Comparison of ENCODE assay signal across 20 cellular contexts in the genomic region with DNA sequence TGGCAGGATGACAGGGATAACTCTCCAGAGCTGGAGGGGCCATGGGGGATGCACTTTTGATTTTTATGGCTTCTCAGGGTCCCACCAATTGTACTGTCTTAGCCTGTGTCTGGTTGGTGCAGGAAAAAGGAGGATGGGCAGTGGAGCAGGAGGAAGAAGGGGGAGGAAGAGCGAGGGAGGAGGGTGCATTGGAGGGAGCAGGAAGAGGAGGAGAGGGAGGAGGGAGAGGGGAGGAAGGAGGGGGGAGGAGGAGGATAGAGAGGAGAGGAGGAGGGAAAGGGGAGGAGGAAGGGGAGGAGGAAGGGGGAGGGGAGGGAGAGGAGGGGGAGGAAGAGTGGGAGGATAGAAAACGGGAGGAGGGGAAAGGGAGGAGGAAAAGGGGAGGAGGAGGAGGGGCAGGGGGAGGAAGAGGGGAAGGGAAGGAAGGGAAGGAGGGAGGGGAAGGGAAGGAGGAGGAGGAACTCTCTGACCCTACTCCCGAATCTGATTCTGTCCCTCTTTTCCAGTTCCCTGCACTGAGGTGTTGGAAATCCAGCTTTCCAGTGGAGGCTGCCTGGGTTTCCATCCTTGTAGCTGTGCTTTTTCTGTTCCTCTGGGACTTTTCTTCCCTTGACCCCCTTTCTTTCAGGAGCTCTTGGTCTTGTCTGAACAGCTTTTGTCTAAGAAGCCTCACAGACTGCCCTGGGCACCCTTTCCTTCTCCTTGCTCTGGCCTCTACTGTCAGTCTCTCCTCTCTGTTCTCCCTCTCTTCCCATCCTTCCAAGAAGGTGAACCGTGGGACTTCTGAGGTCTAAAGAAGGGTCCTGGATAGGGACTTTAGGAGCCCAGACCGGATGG.
DNase-seq lines count a peak whose midpoint lies in the region; ATAC-seq and TF ChIP-seq lines count a peak whose summit lies in the region.
"Had no signal": no experiment of that assay in that cellular context is flagged by ENCODE, and none has a peak within 500 bp of the region (broad histone marks: within the 10 kb centered on the region; RNA-seq: fewer than 3 reads in every experiment).

No MANE protein-coding gene starts in this region.

- H3K27ac ChIP-seq in HUES6 (ENCODE audit: low read depth, low read length): no peak overlapping the region
- H3K27ac ChIP-seq: C4-2B, dorsolateral prefrontal cortex, ovary had no signal

- H3K36me3 ChIP-seq in Caco-2 (ENCODE audit: control insufficient read depth, insufficient read depth, low read length) (no peaks in the 10 kb centered on the region), HUES6 (ENCODE audit: control insufficient read depth, insufficient read depth, low read length) (no peaks in the 10 kb centered on the region)
- H3K36me3 ChIP-seq: ovary had no signal

- ATAC-seq in WTC11: no peak
- ATAC-seq: activated CD4-positive, alpha-beta T cell treated with anti-CD3 and anti-CD28 coated beads for 36 hours; activated CD8-positive, alpha-beta T cell treated with anti-CD3 and anti-CD28 coated beads, Interleukin-2, amount 10 ng/mL, durations not matched to agents 7 days and 5 days; naive thymus-derived CD4-positive, alpha-beta T cell; T-helper 17 cell had no signal

- H3K4me3 Mint-ChIP-seq in Caco-2 (ENCODE audit: unreplicated experiment) (no peak overlapping the region), WTC11 (peak overlapping the region; percentile 49), nephron (no peak overlapping the region), immature natural killer cell (no peak overlapping the region)
- H3K4me3 Mint-ChIP-seq: activated CD4-positive, alpha-beta T cell treated with anti-CD3 and anti-CD28 coated beads for 36 hours; activated CD8-positive, alpha-beta T cell treated with anti-CD3 and anti-CD28 coated beads, Interleukin-2, amount 10 ng/mL, durations not matched to agents 7 days and 5 days; naive thymus-derived CD4-positive, alpha-beta T cell; T-helper 17 cell had no signal

- H3K9me3 ChIP-seq in Caco-2 (no peaks in the 10 kb centered on the region), HUES6 (ENCODE audit: control insufficient read depth, insufficient read depth, low read depth, low read length) (peaks cover 4% of the 10 kb centered on the region; the same call in 1 of the 2 replicates)
- H3K9me3 ChIP-seq: ovary, SK-N-SH had no signal

- H3K27ac Mint-ChIP-seq in Caco-2 (ENCODE audit: unreplicated experiment) (peak overlapping the region; percentile 21), WTC11 (no peak overlapping the region; the same call in 1 of the 2 replicates), nephron (peak overlapping the region; percentile 50 to 85 (median 82)), immature natural killer cell (peak overlapping the region in 1 of 6 donors; percentile 17)
- H3K27ac Mint-ChIP-seq: activated CD4-positive, alpha-beta T cell treated with anti-CD3 and anti-CD28 coated beads for 36 hours; activated CD8-positive, alpha-beta T cell treated with anti-CD3 and anti-CD28 coated beads, Interleukin-2, amount 10 ng/mL, durations not matched to agents 7 days and 5 days; naive thymus-derived CD4-positive, alpha-beta T cell; T-helper 17 cell had no signal

- no peak overlapping the region for H3K9ac ChIP-seq in HUES6 (ENCODE audit: low read length)
- H3K9ac ChIP-seq: SK-N-SH had no signal

- H3K4me1 ChIP-seq in Caco-2 (peaks cover 9% of the 10 kb centered on the region; the same call in 1 of the 2 replicates), HUES6 (ENCODE audit: control insufficient read depth, insufficient read depth, low read length) (peaks cover 26% of the 10 kb centered on the region)

- H3K27me3 ChIP-seq in Caco-2 (replicated peaks; ENCODE audit: control insufficient read depth, insufficient read depth, low read length) (no peaks in the 10 kb centered on the region; the same call in 1 of the 2 replicates), HUES6 (ENCODE audit: control insufficient read depth, insufficient read depth, low read length) (no peaks in the 10 kb centered on the region)
- H3K27me3 ChIP-seq: ovary had no signal

- POLR2A ChIA-PET in Caco-2 (lab: Charles Lee) (no interaction called here), WTC11 (lab: Charles Lee) (no interaction called here)

- no peaks in the 10 kb centered on the region for H3K36me3 Mint-ChIP-seq in Caco-2 (ENCODE audit: insufficient read depth, unreplicated experiment)
- no peaks in the 10 kb centered on the region for H3K36me3 Mint-ChIP-seq in WTC11
- H3K36me3 Mint-ChIP-seq in nephron (ENCODE audit: low read depth): no peaks in the 10 kb centered on the region
- peaks cover 0 to 4% (median 0%) of the 10 kb centered on the region in 3 donors for H3K36me3 Mint-ChIP-seq in immature natural killer cell
- H3K36me3 Mint-ChIP-seq: naive thymus-derived CD4-positive, alpha-beta T cell had no signal

- H3K27me3 Mint-ChIP-seq in Caco-2 (ENCODE audit: insufficient read depth, unreplicated experiment): peaks cover 17% of the 10 kb centered on the region
- no peaks in the 10 kb centered on the region; the same call in 1 of the 2 replicates for H3K27me3 Mint-ChIP-seq in WTC11 (ENCODE audit: low read depth)
- H3K27me3 Mint-ChIP-seq in nephron (ENCODE audit: low read depth): peaks cover 36% of the 10 kb centered on the region
- peaks cover 1 to 4% (median 3%) of the 10 kb centered on the region in 3 donors for H3K27me3 Mint-ChIP-seq in immature natural killer cell (ENCODE audit: low read depth in 3 of 3)

- H3K9me3 Mint-ChIP-seq in Caco-2 (ENCODE audit: unreplicated experiment) (no peaks in the 10 kb centered on the region), WTC11 (peaks cover 12% of the 10 kb centered on the region), nephron (no peaks in the 10 kb centered on the region), immature natural killer cell (peaks cover 0 to 2% (median 0%) of the 10 kb centered on the region in 6 donors)

- H3K4me1 Mint-ChIP-seq in Caco-2 (ENCODE audit: low read depth, unreplicated experiment) (peaks cover 6% of the 10 kb centered on the region), WTC11 (peaks cover 52% of the 10 kb centered on the region), nephron (peaks cover 16% of the 10 kb centered on the region), immature natural killer cell (peaks cover 0 to 2% of the 10 kb centered on the region in 2 donors)
- H3K4me1 Mint-ChIP-seq: activated CD4-positive, alpha-beta T cell treated with anti-CD3 and anti-CD28 coated beads for 36 hours had no signal

- TF ChIP-seq CTCF in Caco-2 (IDR thresholded peaks at IDR 0.05; ENCODE audit: insufficient read depth in 1 of 2, low read depth in 1 of 2, low read length in 1 of 2, severe bottlenecking in 1 of 2, unreplicated experiment in 1 of 2): no peak
- no peak for TF ChIP-seq CTCF in WTC11 (IDR thresholded peaks at IDR 0.05)
- TF ChIP-seq CTCF in nephron (IDR thresholded peaks at IDR 0.05; ENCODE audit: unreplicated experiment in 3 of 3): no peak
- no peak for TF ChIP-seq CTCF in GM10266 (IDR thresholded peaks at IDR 0.05; ENCODE audit: control insufficient read depth, insufficient read depth, low read depth, missing control alignments)

- no peak overlapping the region for H3K4me3 ChIP-seq in Caco-2 (ENCODE audit: low read depth, low read length)
- H3K4me3 ChIP-seq in HUES6 (ENCODE audit: low read depth, low read length): peak overlapping the region; percentile 10; the same call in 1 of the 2 replicates
- H3K4me3 ChIP-seq: dorsolateral prefrontal cortex, ovary had no signal

- BruUV-seq in Caco-2 (replicated peaks; lab: Mats Ljungman, UMichigan): no TSS peak

- in situ Hi-C loops in ACHN (cut with HindIII; ENCODE audit: low pct_ligation_motif_present, low pct_unique_long_range_greater_than_20kb, low sequenced_read_pairs): no loop called here

- intact Hi-C loops in Caco-2 (cut with micrococcal nuclease; ENCODE audit: unreplicated experiment): loop anchor here (1.0 to 2.0 kb wide), 4 partner anchors 153 to 763 kb away; no protein-coding TSS in a partner anchor

- CTCF ChIA-PET in Caco-2 (lab: Charles Lee): interaction anchor here (0.6 to 2.8 kb wide), 7 partner anchors 11 to 762 kb away, joined by 3 to 15 read pairs (median 6); no protein-coding TSS in a partner anchor
- CTCF ChIA-PET in WTC11 (lab: Charles Lee): interaction anchor here (0.6 to 6.8 kb wide), 24 partner anchors 11 to 762 kb away, joined by 3 to 50 read pairs (median 7); a partner anchor contains a TSS

- no peak for DNase-seq in Caco-2
- DNase-seq in WTC11 (ENCODE audit: low spot score): no peak
- DNase-seq in AG08395 (ENCODE audit: low spot score): no peak
- DNase-seq in GM10266 (ENCODE audit: extremely low spot score): no peak
- no peak for DNase-seq in immature natural killer cell
- DNase-seq in ACHN: no peak
- DNase-seq: activated effector memory CD4-positive, alpha-beta T cell treated with Interleukin-2 at 50 U/mL for 16 hours; activated T-cell treated with anti-CD3 and anti-CD28 coated beads for 4 hours; naive thymus-derived CD4-positive, alpha-beta T cell; NCI-H2107; ovary; stimulated activated CD4-positive, alpha-beta T cell treated with anti-CD3 and anti-CD28 coated beads, Interleukin-4, amount 100 ng/mL, for 1 hour; T-helper 17 cell had no signal

TF ChIP-seq in WTC11, 78 proteins besides CTCF, POLR2A, EP300 and RAD21 (continues in another document):
- TF ChIP-seq ZBTB21 (CRISPR knock-in tag; IDR thresholded peaks at IDR 0.05; ENCODE audit: borderline replicate concordance) (no peak), ZNF263 (CRISPR knock-in tag; IDR thresholded peaks at IDR 0.05; ENCODE audit: low read depth) (peak; percentile 77; the same call in 1 of the 2 replicates)
- TF ChIP-seq, protein P1, sequence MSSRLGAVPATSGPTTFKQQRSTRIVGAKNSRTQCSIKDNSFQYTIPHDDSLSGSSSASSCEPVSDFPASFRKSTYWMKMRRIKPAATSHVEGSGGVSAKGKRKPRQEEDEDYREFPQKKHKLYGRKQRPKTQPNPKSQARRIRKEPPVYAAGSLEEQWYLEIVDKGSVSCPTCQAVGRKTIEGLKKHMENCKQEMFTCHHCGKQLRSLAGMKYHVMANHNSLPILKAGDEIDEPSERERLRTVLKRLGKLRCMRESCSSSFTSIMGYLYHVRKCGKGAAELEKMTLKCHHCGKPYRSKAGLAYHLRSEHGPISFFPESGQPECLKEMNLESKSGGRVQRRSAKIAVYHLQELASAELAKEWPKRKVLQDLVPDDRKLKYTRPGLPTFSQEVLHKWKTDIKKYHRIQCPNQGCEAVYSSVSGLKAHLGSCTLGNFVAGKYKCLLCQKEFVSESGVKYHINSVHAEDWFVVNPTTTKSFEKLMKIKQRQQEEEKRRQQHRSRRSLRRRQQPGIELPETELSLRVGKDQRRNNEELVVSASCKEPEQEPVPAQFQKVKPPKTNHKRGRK (CRISPR knock-in tag; IDR thresholded peaks at IDR 0.05; ENCODE audit: borderline replicate concordance): 0 out of 2 replicates have a peak, but pooled peaks have one; percentile 41
